Comparison of ENCODE assay signal across 8 cellular contexts in genomic region chr9:127980706-127981558, GRCh38. TPM values are rescaled to one million over a fixed set of nuclear protein-coding genes. Genes with fewer than 3 reads are reported as not detected.
DNase-seq lines count a peak whose midpoint lies in the region; ATAC-seq and TF ChIP-seq lines count a peak whose summit lies in the region.

Gene EEIG1 (minus strand): TSS chr9:127980989. CDS start chr9:127980137, 852 bp downstream.

- peak; percentile 70 for ATAC-seq in GM19397 (IDR thresholded peaks at IDR 0.05; ENCODE audit: unreplicated experiment)
- ATAC-seq in HG03565 (IDR thresholded peaks at IDR 0.05; ENCODE audit: unreplicated experiment) = peak; percentile 63
- ATAC-seq in right lobe of liver = peak; percentile 83 to 92 (median 86)

- H3K9me3 ChIP-seq in right lobe of liver = no peaks in the 10 kb centered on the region

- peak; percentile 97 for DNase-seq in CD1c-positive myeloid dendritic cell (ENCODE audit: extremely low spot score)
- peak; percentile 67 for DNase-seq in NCI-H82 treated with DMSO at 0.1 percent for 48 hours (lab: John Stamatoyannopoulos, UW; ENCODE audit: unreplicated experiment)
- DNase-seq in activated CD4-positive, alpha-beta T cell treated with anti-CD3 and anti-CD28 coated beads, Interleukin-2, amount 50 U/mL, for 48 hours = peak; percentile 97 to 98
- DNase-seq in dermis blood vessel endothelial cell = peak; percentile 92
- DNase-seq in right lobe of liver = peak; percentile 97 to 98 (median 97)
- DNase-seq in stimulated activated CD4-positive, alpha-beta T cell treated with anti-CD3 and anti-CD28 coated beads, Interleukin-4, amount 100 ng/mL, for 1 hour = peak; percentile 99

- no peaks in the 10 kb centered on the region for H3K36me3 ChIP-seq in right lobe of liver

- peak; percentile 93 for TF ChIP-seq POLR2A in right lobe of liver (IDR thresholded peaks at IDR 0.05)

- intact Hi-C loops in right lobe of liver (cut with DNase I) = loop anchor here in 1 of 2 donors (10.0 kb wide), 1 partner anchor 124 kb away; no protein-coding TSS in a partner anchor

- peak within 1 kb of the TSS; percentile 65 to 80 (median 75) for H3K27ac ChIP-seq in right lobe of liver

- no peaks in the 10 kb centered on the region for H3K27me3 ChIP-seq in right lobe of liver

- WGBS in right lobe of liver (ENCODE audit: insufficient coverage, low coverage, low lambda C conversion rate, missing lambda C conversion rate) = 0% methylated on average over 21 of the region's 93 CpGs

- no peak for TF ChIP-seq CTCF in right lobe of liver (IDR thresholded peaks at IDR 0.05)

- H3K4me3 ChIP-seq in right lobe of liver = peak within 1 kb of the TSS; percentile 86 to 100 (median 86)

- H3K4me1 ChIP-seq in right lobe of liver = peaks cover 0 to 39% (median 9%) of the 10 kb centered on the region in 4 donors

RNA-seq across cellular contexts. Expression of gene EEIG1, which starts in this region (rescaled TPM):
- 8.3 and 34.4 TPM in 2 replicates for total RNA-seq in dermis blood vessel endothelial cell
- 10 to 100 TPM in 5 of 6 experiments, 1 to 10 TPM in 1; 9.7 to 54.1 (median 23.6) TPM for total RNA-seq in right lobe of liver

Comparison
In these comparisons a context has a peak if more than half of its experiments do, and no peak if none do; other contexts are left out.
1. Peak in every context shown above with its lines: DNase-seq, ATAC-seq, H3K4me3 ChIP-seq and H3K27ac ChIP-seq.